In the genomic region with DNA sequence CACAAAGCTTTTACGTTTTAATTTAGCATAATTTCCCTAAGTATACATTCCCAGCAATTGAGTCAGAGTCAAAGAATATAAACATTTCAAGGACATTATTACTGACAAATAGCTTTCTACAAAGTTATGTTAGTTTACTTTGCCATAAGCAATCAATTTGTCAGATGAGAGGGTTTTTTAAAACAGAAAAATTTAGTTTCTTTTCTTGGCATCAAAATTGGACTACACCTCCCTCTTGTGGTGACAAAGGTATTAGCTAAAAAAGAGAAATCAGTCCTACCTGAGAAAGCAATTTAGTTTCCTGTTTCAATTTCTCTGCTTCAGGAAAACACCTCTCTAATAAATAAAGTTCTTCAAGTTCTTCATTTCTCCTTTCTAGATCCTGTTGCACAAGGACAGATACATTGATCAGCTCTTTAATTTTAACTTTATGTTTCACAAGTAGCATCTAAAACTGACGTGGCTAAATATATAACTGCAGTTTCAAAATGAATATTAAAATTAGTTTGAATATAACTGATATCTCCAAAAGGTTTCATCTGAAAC, we compare ENCODE assay signal across 9 cellular contexts. TPM values are rescaled to one million over a fixed set of nuclear protein-coding genes. Genes with fewer than 3 reads are reported as not detected.
DNase-seq lines count a peak whose midpoint lies in the region; ATAC-seq and TF ChIP-seq lines count a peak whose summit lies in the region.
"Had no signal": no experiment of that assay in that cellular context is flagged by ENCODE, and none has a peak within 500 bp of the region (broad histone marks: within the 10 kb centered on the region; RNA-seq: fewer than 3 reads in every experiment).

No MANE protein-coding gene starts in this region.

- H3K27ac Mint-ChIP-seq in effector memory CD8-positive, alpha-beta T cell = no peak overlapping the region

- H3K36me3 ChIP-seq in NT2/D1 (ENCODE audit: insufficient read depth, insufficient read length, low read length) (no peaks in the 10 kb centered on the region), osteoblast (ENCODE audit: insufficient read depth, low read length) (no peaks in the 10 kb centered on the region)

- no peak overlapping the region for H2AFZ ChIP-seq in osteoblast (ENCODE audit: low read length)

- peak; percentile 44 for ATAC-seq in HG02943 (IDR thresholded peaks at IDR 0.05; ENCODE audit: low read depth, unreplicated experiment)
- ATAC-seq in effector memory CD8-positive, alpha-beta T cell (replicated peaks) = peak; percentile 69
- no peak for ATAC-seq in HG03095 (IDR thresholded peaks at IDR 0.05; ENCODE audit: unreplicated experiment)

- TF ChIP-seq CTCF in GM12875 (IDR thresholded peaks at IDR 0.05; ENCODE audit: borderline replicate concordance, insufficient read depth, low read depth, low read length) (peak; percentile 39; the same call in 1 of the 2 replicates), osteoblast (IDR thresholded peaks at IDR 0.05; ENCODE audit: extremely low read depth, low read depth, low read length) (peak; percentile 76)

- peak overlapping the region; percentile 55 to 72 for H3K4me3 Mint-ChIP-seq in effector memory CD8-positive, alpha-beta T cell

- DNase-seq in AML-193 (lab: John Stamatoyannopoulos, UW) (peak; percentile 48 to 55), NT2/D1 (ENCODE audit: low read depth, low spot score) (peak; percentile 54), osteoblast (ENCODE audit: insufficient read length, low spot score, missing footprints) (peak; percentile 69), putamen (ENCODE audit: low spot score) (no peak)
- peak in 1 of 3 experiments; percentile 7 for DNase-seq in effector memory CD8-positive, alpha-beta T cell

- no peaks in the 10 kb centered on the region for H3K27me3 Mint-ChIP-seq in effector memory CD8-positive, alpha-beta T cell

- no peaks in the 10 kb centered on the region for H4K20me1 ChIP-seq in osteoblast (ENCODE audit: insufficient read depth, low read length)

- H3K4me2 ChIP-seq in osteoblast (ENCODE audit: insufficient read depth, low read length) = no peak overlapping the region

- no peaks in the 10 kb centered on the region for H3K9me3 ChIP-seq in NT2/D1 (ENCODE audit: insufficient read depth, low read length)
- no peaks in the 10 kb centered on the region for H3K9me3 ChIP-seq in osteoblast (ENCODE audit: low read depth, low read length)

- H3K9me3 Mint-ChIP-seq in effector memory CD8-positive, alpha-beta T cell = no peaks in the 10 kb centered on the region

- peaks cover 0 to 5% of the 10 kb centered on the region in 2 donors for H3K4me1 Mint-ChIP-seq in effector memory CD8-positive, alpha-beta T cell (ENCODE audit: low read depth in 2 of 2)

- H3K27me3 ChIP-seq in NT2/D1 (ENCODE audit: insufficient read depth, insufficient read length) (no peaks in the 10 kb centered on the region), osteoblast (ENCODE audit: insufficient read depth, low read length) (no peaks in the 10 kb centered on the region)

- no peak overlapping the region for H3K4me3 ChIP-seq in GM12875 (ENCODE audit: low read depth, low read length)
- no peak overlapping the region for H3K4me3 ChIP-seq in NT2/D1 (ENCODE audit: insufficient read length, low read depth)
- H3K4me3 ChIP-seq in osteoblast (ENCODE audit: insufficient read depth, low read length) = no peak overlapping the region

- no peaks in the 10 kb centered on the region for H3K79me2 ChIP-seq in osteoblast (ENCODE audit: insufficient read depth, low read length)

- no peaks in the 10 kb centered on the region for H3K36me3 Mint-ChIP-seq in effector memory CD8-positive, alpha-beta T cell (ENCODE audit: insufficient read depth)

- H3K4me1 ChIP-seq in NT2/D1 (ENCODE audit: insufficient read depth, insufficient read length) (no peaks in the 10 kb centered on the region), osteoblast (ENCODE audit: insufficient read depth, low read length) (peaks cover 6% of the 10 kb centered on the region)

- no peak overlapping the region for H3K9ac ChIP-seq in NT2/D1 (ENCODE audit: insufficient read length, low read depth)

- H3K27ac ChIP-seq in osteoblast (ENCODE audit: low read depth, low read length) = no peak overlapping the region

RNA-seq across cellular contexts. Expression of gene DNAI7, which starts 39.9 kb away (rescaled TPM):
- total RNA-seq in osteoblast = 0.29 and 0.36 TPM in 2 replicates
- total RNA-seq: T-helper 1 cell treated with Interleukin-12 subunit alpha and Interleukin-12 subunit beta and Interleukin-4 antibody, amounts not matched to agents 30 ng/mL and 1 ng/mL, for 36 hours had no signal

RNA-seq across cellular contexts. Expression of gene ETFRF1, which starts 39.9 kb away (rescaled TPM):
- 27.9 and 28.0 TPM in 2 replicates for total RNA-seq in osteoblast
